In genomic region chr6:49541210-49541724, GRCh38 we compare ENCODE assay signal across 11 cellular contexts. TPM values are rescaled to one million over a fixed set of nuclear protein-coding genes. Genes with fewer than 3 reads are reported as not detected.
DNase-seq lines count a peak whose midpoint lies in the region; ATAC-seq, FAIRE-seq and TF ChIP-seq lines count a peak whose summit lies in the region.
"Had no signal": no experiment of that assay in that cellular context is flagged by ENCODE, and none has a peak within 500 bp of the region (broad histone marks: within the 10 kb centered on the region; RNA-seq: fewer than 3 reads in every experiment).

No MANE protein-coding gene starts in this region.

- H3K27me3 ChIP-seq in astrocyte (ENCODE audit: insufficient read depth, low read length) (no peaks in the 10 kb centered on the region), mesendoderm (ENCODE audit: insufficient read depth, low read length, poor library complexity) (no peaks in the 10 kb centered on the region)

- H4K20me1 ChIP-seq in astrocyte (ENCODE audit: insufficient read depth, low read length) = no peaks in the 10 kb centered on the region

- no peak overlapping the region for H2BK15ac ChIP-seq in mesendoderm (replicated peaks; ENCODE audit: low read depth)

- H3K36me3 ChIP-seq in astrocyte (ENCODE audit: insufficient read depth, low read length) (no peaks in the 10 kb centered on the region), mesendoderm (ENCODE audit: control insufficient read depth, insufficient read depth, low read length) (no peaks in the 10 kb centered on the region)

- WGBS in mesendoderm (ENCODE audit: extremely low coverage, insufficient coverage, low lambda C conversion rate) = no CpG with 5 or more reads among the region's 1 CpG

- H3K18ac ChIP-seq in mesendoderm (ENCODE audit: low read length) = no peak overlapping the region

- H2AK5ac ChIP-seq in mesendoderm (ENCODE audit: low read length) = no peak overlapping the region

- H3K23ac ChIP-seq in mesendoderm (ENCODE audit: low read length) = no peak overlapping the region

- no peaks in the 10 kb centered on the region for H3K9me3 ChIP-seq in astrocyte (ENCODE audit: insufficient read depth, low read depth, low read length)

- H3K36me3 Mint-ChIP-seq in Calu3 (ENCODE audit: insufficient read depth, unreplicated experiment) = no peaks in the 10 kb centered on the region
- no peaks in the 10 kb centered on the region for H3K36me3 Mint-ChIP-seq in astrocyte (ENCODE audit: low read depth, unreplicated experiment)

- TF ChIP-seq CTCF in Calu3 (IDR thresholded peaks at IDR 0.05; ENCODE audit: unreplicated experiment) = no peak
- no peak for TF ChIP-seq CTCF in astrocyte (IDR thresholded peaks at IDR 0.05; ENCODE audit: insufficient read depth, low read depth, low read length)

- no peaks in the 10 kb centered on the region for H3K79me2 ChIP-seq in astrocyte (ENCODE audit: insufficient read depth, low read length)
- H3K79me2 ChIP-seq in mesendoderm (ENCODE audit: control insufficient read depth, insufficient read depth, low read length) = no peaks in the 10 kb centered on the region
- H3K79me2 ChIP-seq: parathyroid adenoma had no signal

- H3K56ac ChIP-seq in mesendoderm (ENCODE audit: low read length) = no peak overlapping the region

- FAIRE-seq in astrocyte (lab: Jason Lieb, UNC) = no peak
- FAIRE-seq: G401.6 had no signal

- H3K4me2 ChIP-seq in astrocyte (ENCODE audit: low read length) (peak overlapping the region; percentile 63), mesendoderm (ENCODE audit: low read length) (no peak overlapping the region)

- intact Hi-C loops in Calu3 (cut with micrococcal nuclease; ENCODE audit: unreplicated experiment) = no loop called here

- no peaks in the 10 kb centered on the region for H3K79me1 ChIP-seq in mesendoderm (ENCODE audit: low read length)

- peak overlapping the region; percentile 24 for H3K27ac Mint-ChIP-seq in Calu3 (ENCODE audit: unreplicated experiment)
- H3K27ac Mint-ChIP-seq in astrocyte (ENCODE audit: unreplicated experiment) = peak overlapping the region; percentile 91

- no peak overlapping the region for H2BK120ac ChIP-seq in mesendoderm (ENCODE audit: low read depth, low read length)

- H3K9ac ChIP-seq in astrocyte (ENCODE audit: low read length) = peak overlapping the region; percentile 63
- H3K9ac ChIP-seq in mesendoderm (ENCODE audit: low read length) = no peak overlapping the region
- H3K9ac ChIP-seq: parathyroid adenoma had no signal

- ATAC-seq in GM21723 (IDR thresholded peaks at IDR 0.05; ENCODE audit: unreplicated experiment) (no peak), GM18519 (IDR thresholded peaks at IDR 0.05; ENCODE audit: low FRiP score, unreplicated experiment) (no peak)

- H3K27ac ChIP-seq in astrocyte (ENCODE audit: low read depth, low read length) (peak overlapping the region; percentile 75), mesendoderm (ENCODE audit: low read depth, low read length) (no peak overlapping the region)
- H3K27ac ChIP-seq: parathyroid adenoma had no signal

- no peak overlapping the region for H2AFZ ChIP-seq in astrocyte (ENCODE audit: low read depth, low read length)
- H2AFZ ChIP-seq: parathyroid adenoma had no signal

- H3K4me3 ChIP-seq in astrocyte (ENCODE audit: insufficient read depth, low read depth, low read length) (no peak overlapping the region), mesendoderm (ENCODE audit: low read length) (no peak overlapping the region)

- no peak overlapping the region for H2BK5ac ChIP-seq in mesendoderm (ENCODE audit: low read length)

- H3K27me3 Mint-ChIP-seq in Calu3 (ENCODE audit: unreplicated experiment) (no peaks in the 10 kb centered on the region), astrocyte (ENCODE audit: low read depth, unreplicated experiment) (no peaks in the 10 kb centered on the region)

- no peak overlapping the region for H4K8ac ChIP-seq in mesendoderm (ENCODE audit: low read depth, low read length)

- no peak overlapping the region for H3K4ac ChIP-seq in mesendoderm (ENCODE audit: low read depth, low read length)

- H3K4me1 Mint-ChIP-seq in Calu3 (ENCODE audit: low read depth, unreplicated experiment) = peaks cover 31% of the 10 kb centered on the region
- peaks cover 8% of the 10 kb centered on the region for H3K4me1 Mint-ChIP-seq in astrocyte (ENCODE audit: low read depth, unreplicated experiment)

- no peak for DNase-seq in Calu3
- peak; percentile 98 for DNase-seq in M059J (ENCODE audit: low read depth)
- DNase-seq in astrocyte (ENCODE audit: low read depth) = peak; percentile 93
- peak; percentile 40 for DNase-seq in mesendoderm
- DNase-seq in globus pallidus (ENCODE audit: low spot score) = no peak
- no peak for DNase-seq in NCI-H526 treated with DMSO at 0.1 percent for 48 hours (lab: John Stamatoyannopoulos, UW)
- DNase-seq: amygdala had no signal

- CTCF ChIA-PET in Calu3 (lab: Charles Lee) = interaction anchor here (0.9 to 1.6 kb wide), 3 partner anchors 9 to 28 kb away, joined by 3 to 6 read pairs (median 3); partner anchors contain the start of gene C6orf141

- H3K4me3 Mint-ChIP-seq in Calu3 (ENCODE audit: low read depth, unreplicated experiment) = no peak overlapping the region
- H3K4me3 Mint-ChIP-seq in astrocyte (ENCODE audit: unreplicated experiment) = no peak overlapping the region

- H3K9me3 Mint-ChIP-seq in Calu3 (ENCODE audit: low read depth, unreplicated experiment) = peaks cover 3% of the 10 kb centered on the region
- no peaks in the 10 kb centered on the region for H3K9me3 Mint-ChIP-seq in astrocyte (ENCODE audit: unreplicated experiment)

- no peak overlapping the region for H4K5ac ChIP-seq in mesendoderm (ENCODE audit: low read length)

- H3K4me1 ChIP-seq in astrocyte (ENCODE audit: insufficient read depth, low read length) = peaks cover 8% of the 10 kb centered on the region
- H3K4me1 ChIP-seq in mesendoderm (ENCODE audit: control insufficient read depth, low read depth, low read length) = no peaks in the 10 kb centered on the region
- H3K4me1 ChIP-seq: parathyroid adenoma had no signal

- no TSS peak for BruUV-seq in Calu3 (replicated peaks; lab: Mats Ljungman, UMichigan)

RNA-seq across cellular contexts. Expression of gene C6orf141, which starts 9.2 kb away (rescaled TPM):
- total RNA-seq in Calu3 (2022) (60.9 and 74.2 TPM in 2 replicates), astrocyte (0.55 and 4.6 TPM in 2 replicates)
- total RNA-seq in M059J (2014; rRNA removed; shearing (Covaris generic)) = 11.7 and 16.6 TPM in 2 replicates
- 0.95 TPM for polyA plus RNA-seq in mesendoderm (2013, experiment 1 of 2)
- polyA plus RNA-seq in mesendoderm (2013, experiment 2 of 2) = 1.1 TPM

RNA-seq across cellular contexts. Expression of gene GLYATL3, which starts 41.5 kb away (rescaled TPM):
- total RNA-seq in Calu3 (2022) (not detected in 2 replicates), astrocyte (not detected in 2 replicates)
- total RNA-seq in M059J (2014; rRNA removed; shearing (Covaris generic)) = not detected in 2 replicates
- not detected for polyA plus RNA-seq in mesendoderm (2013, experiment 1 of 2)
- polyA plus RNA-seq in mesendoderm (2013, experiment 2 of 2) = not detected

Comparison
In these comparisons a context has a peak if more than half of its experiments do, and no peak if none do; other contexts are left out.
1. DNase-seq: peak in M059J (single experiment), astrocyte (single experiment) and mesendoderm (single experiment); none in Calu3 (single experiment), globus pallidus (single experiment) and NCI-H526 treated with DMSO at 0.1 percent for 48 hours (single experiment).